ENCODE assay signal across 7 cellular contexts in genomic region chr3:65093641-65094040, GRCh38.
"Had no signal": no experiment of that assay in that cellular context is flagged by ENCODE, and none has a peak within 500 bp of the region (broad histone marks: within the 10 kb centered on the region; RNA-seq: fewer than 3 reads in every experiment).

No MANE protein-coding gene starts in this region.

- H3K4me2 ChIP-seq: GM23338 had no signal

- DNase-seq: H9, HCEC 1CT, HFFc6 had no signal

- H3K4me1 Mint-ChIP-seq: IgD-negative memory B cell had no signal

- H3K27me3 Mint-ChIP-seq: IgD-negative memory B cell had no signal

- H2AFZ ChIP-seq: GM23338 had no signal

- ATAC-seq: GM23338, HepG2 had no signal

- H3K9me3 Mint-ChIP-seq: GM23338, H9 had no signal

- H3K27ac ChIP-seq: HL-60 had no signal

- H3K4me3 Mint-ChIP-seq: GM23338, H9, HFFc6, IgD-negative memory B cell had no signal

- H3K27ac Mint-ChIP-seq: GM23338, H9, HFFc6, IgD-negative memory B cell had no signal

- H3K4me3 ChIP-seq: GM23338 had no signal
